ENCODE assay signal across 27 cellular contexts in the genomic region with DNA sequence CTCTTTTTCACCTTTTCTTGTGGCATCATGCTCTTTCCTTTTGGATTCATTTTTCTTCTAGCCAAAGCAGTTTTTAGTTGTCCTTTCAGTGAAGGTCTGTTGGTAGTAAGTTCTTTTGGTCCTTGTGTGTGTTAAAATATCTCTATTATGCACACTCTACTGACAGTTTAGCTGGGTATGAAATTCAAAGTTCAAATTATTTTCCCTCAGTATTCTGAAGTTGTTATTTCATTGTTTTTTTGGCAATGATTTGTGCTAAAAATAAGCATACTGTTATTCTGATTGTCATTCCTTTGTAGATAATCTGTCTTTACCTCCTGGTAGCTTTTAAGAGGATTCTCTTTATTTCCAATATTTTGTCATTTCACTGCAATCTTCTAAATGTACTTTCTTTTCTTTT.
"Had no signal": no experiment of that assay in that cellular context is flagged by ENCODE, and none has a peak within 500 bp of the region (broad histone marks: within the 10 kb centered on the region; RNA-seq: fewer than 3 reads in every experiment).

No MANE protein-coding gene starts in this region.

- H3K27ac ChIP-seq: stomach, suprapubic skin, testis, thoracic aorta, thyroid gland, tibial artery, tibial nerve, transverse colon, upper lobe of left lung, upper lobe of right lung, uterus, vagina had no signal

- H3K4me1 ChIP-seq: stomach, suprapubic skin, testis, thyroid gland, tibial artery, tibial nerve, upper lobe of left lung, upper lobe of right lung, uterus, vagina had no signal

- H3K36me3 ChIP-seq: stomach, suprapubic skin, thoracic aorta, thyroid gland, tibial artery, tibial nerve, transverse colon, upper lobe of left lung, upper lobe of right lung, uterus, vagina had no signal

- DNase-seq: stimulated activated CD4-positive, alpha-beta T cell treated with anti-CD3 and anti-CD28 coated beads, Interleukin-2, amount 100 ng/mL, for 48 hours; stimulated activated CD4-positive, alpha-beta T cell treated with anti-CD3 and anti-CD28 coated beads, Interleukin-4, amount 100 ng/mL, for 1 hour; stimulated activated CD4-positive, alpha-beta T cell treated with anti-CD3 and anti-CD28 coated beads, Interleukin-4, amount 100 ng/mL, for 24 hours; stimulated activated CD4-positive, alpha-beta T cell treated with anti-CD3 and anti-CD28 coated beads, Interleukin-4, amount 100 ng/mL, for 4 hours; stimulated activated CD8-positive, alpha-beta memory T cell treated with anti-CD3 and anti-CD28 coated beads, Interleukin-4, amount 100 ng/mL, for 48 hours; stimulated activated naive B cell treated with anti-CD40 and anti-IgM and Interleukin-4, amounts not matched to agents 10 μg/mL and 1 μg/mL and 100 μg/mL, for 72 hours; stimulated activated naive CD4-positive, alpha-beta T cell; stimulated activated naive CD4-positive, alpha-beta T cell treated with Interleukin-2 at 50 U/mL for 16 hours; stimulated activated naive CD8-positive, alpha-beta T cell treated with anti-CD3 and anti-CD28 coated beads, Interleukin-15, amount 100 ng/mL, for 72 hours; stimulated activated naive CD8-positive, alpha-beta T cell treated with anti-CD3 and anti-CD28 coated beads, Interleukin-15, Interleukin-2, amounts not matched to agents 100 U/mL and 50 U/mL, for 24 hours; stomach; substantia nigra; testis; thyroid gland; tibial artery; transverse colon; trophoblast cell; upper lobe of left lung; upper lobe of right lung; uterus had no signal

- H3K9me3 ChIP-seq: testis, thyroid gland, vagina had no signal

- H3K4me3 ChIP-seq: stomach, suprapubic skin, testis, thoracic aorta, thyroid gland, tibial artery, tibial nerve, transverse colon, upper lobe of left lung, upper lobe of right lung, uterus, vagina had no signal

- ATAC-seq: stimulated activated effector memory CD8-positive, alpha-beta T cell treated with anti-CD3 and anti-CD28 coated beads, Interleukin-12 subunit alpha, Interleukin-12 subunit beta, amount 100 ng/mL, for 72 hours; stimulated activated memory B cell treated with anti-CD40 and anti-IgM and Interleukin-4, amounts not matched to agents 10 μg/mL and 1 μg/mL and 100 μg/mL, for 72 hours; stimulated activated naive B cell treated with anti-CD40 and anti-IgM and Interleukin-4, amounts not matched to agents 10 μg/mL and 1 μg/mL and 100 μg/mL, for 72 hours; stimulated activated naive CD8-positive, alpha-beta T cell treated with anti-CD3 and anti-CD28 coated beads, Interleukin-15, amount 100 ng/mL, for 72 hours; stimulated activated naive CD8-positive, alpha-beta T cell treated with anti-CD3 and anti-CD28 coated beads, Interleukin-15, Interleukin-2, amounts not matched to agents 100 U/mL and 50 U/mL, for 24 hours; upper lobe of right lung had no signal

- H3K27me3 ChIP-seq: stomach, suprapubic skin, testis, thyroid gland, tibial artery, tibial nerve, transverse colon, upper lobe of left lung, upper lobe of right lung, uterus, vagina had no signal

- FAIRE-seq: urothelium cell line had no signal
